In the genomic region with DNA sequence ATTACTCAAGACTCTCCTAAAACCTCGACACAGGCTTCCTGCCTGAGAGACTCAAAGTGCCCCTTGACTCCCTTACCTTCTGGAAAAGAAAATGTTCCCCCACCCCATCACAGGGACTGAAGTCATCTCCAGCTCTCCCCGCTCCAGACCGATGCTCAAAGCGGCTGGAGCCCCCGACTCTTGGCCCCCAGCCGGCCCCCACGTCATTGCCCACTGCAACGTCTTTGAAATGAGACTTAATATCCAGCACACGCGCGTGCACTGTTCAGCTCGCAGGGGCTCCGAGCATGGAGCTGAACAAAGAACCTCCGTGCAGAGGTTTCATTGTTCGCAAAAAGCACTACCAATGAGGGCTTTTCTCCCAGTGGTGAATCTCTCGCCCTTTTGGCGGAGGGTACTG, we compare ENCODE assay signal across 31 cellular contexts.
"Had no signal": no experiment of that assay in that cellular context is flagged by ENCODE, and none has a peak within 500 bp of the region (broad histone marks: within the 10 kb centered on the region; RNA-seq: fewer than 3 reads in every experiment).

No MANE protein-coding gene starts in this region.

- H3K4me2 ChIP-seq: PC-9 had no signal

- H3K27me3 Mint-ChIP-seq: activated B cell treated with CpG ODN at 0.5 μM for 24 hours; activated CD8-positive, alpha-beta T cell treated with anti-CD3 and anti-CD28 coated beads for 36 hours had no signal

- H3K27ac Mint-ChIP-seq: activated CD8-positive, alpha-beta T cell treated with anti-CD3 and anti-CD28 coated beads for 36 hours; activated naive CD8-positive, alpha-beta T cell treated with anti-CD3 and anti-CD28 coated beads for 36 hours; activated T-cell treated with anti-CD3 and anti-CD28 coated beads, Interleukin-2, amount 50 U/mL, for 72 hours; activated T-helper 17 cell treated with anti-CD3 and anti-CD28 coated beads, Interleukin-2, amount 50 U/mL, for 72 hours; T-cell; T-helper 17 cell had no signal

- H3K36me3 ChIP-seq: cardiac muscle cell had no signal

- H3K4me3 ChIP-seq: cardiac muscle cell, PC-9 had no signal

- H3K27ac ChIP-seq: cardiac muscle cell, PC-9, RWPE1, VCaP had no signal

- ATAC-seq: activated CD8-positive, alpha-beta T cell treated with anti-CD3 and anti-CD28 coated beads for 36 hours; activated T-cell treated with anti-CD3 and anti-CD28 coated beads, Interleukin-2, amount 50 U/mL, for 72 hours; activated T-helper 17 cell treated with anti-CD3 and anti-CD28 coated beads, Interleukin-2, amount 50 U/mL, for 72 hours; Right ventricle myocardium inferior; SK-N-SH treated with all-trans-retinoic acid at 6 μM for 48 hours; T-cell; T-helper 17 cell had no signal

- H3K4me3 Mint-ChIP-seq: activated B cell treated with CpG ODN at 0.5 μM for 24 hours; activated CD8-positive, alpha-beta T cell treated with anti-CD3 and anti-CD28 coated beads for 36 hours; activated naive CD8-positive, alpha-beta T cell treated with anti-CD3 and anti-CD28 coated beads for 36 hours; activated T-cell treated with anti-CD3 and anti-CD28 coated beads, Interleukin-2, amount 50 U/mL, for 72 hours; activated T-helper 17 cell treated with anti-CD3 and anti-CD28 coated beads, Interleukin-2, amount 50 U/mL, for 72 hours; T-cell; T-helper 17 cell had no signal

- H3K4me1 Mint-ChIP-seq: activated T-helper 17 cell treated with anti-CD3 and anti-CD28 coated beads, Interleukin-2, amount 50 U/mL, for 72 hours; T-cell; T-helper 17 cell had no signal

- H3K36me3 Mint-ChIP-seq: activated naive CD8-positive, alpha-beta T cell treated with anti-CD3 and anti-CD28 coated beads for 36 hours; T-cell had no signal

- H2AFZ ChIP-seq: PC-9 had no signal

- H3K27me3 ChIP-seq: cardiac muscle cell had no signal

- H3K9me3 Mint-ChIP-seq: activated B cell treated with CpG ODN at 0.5 μM for 24 hours; activated CD8-positive, alpha-beta T cell treated with anti-CD3 and anti-CD28 coated beads for 36 hours; activated naive CD8-positive, alpha-beta T cell treated with anti-CD3 and anti-CD28 coated beads for 36 hours; activated T-cell treated with anti-CD3 and anti-CD28 coated beads, Interleukin-2, amount 50 U/mL, for 72 hours; activated T-helper 17 cell treated with anti-CD3 and anti-CD28 coated beads, Interleukin-2, amount 50 U/mL, for 72 hours; T-cell had no signal

- DNase-seq: activated B cell treated with CpG ODN at 0.5 μM for 24 hours; activated CD4-positive, alpha-beta T cell treated with anti-CD3 and anti-CD28 coated beads for 48 hours; activated CD4-positive, CD25-positive, alpha-beta regulatory T cell treated with anti-CD3 and anti-CD28 coated beads, Interleukin-2, amount 50 U/mL, for 72 hours; activated CD8-positive, alpha-beta T cell treated with anti-CD3 and anti-CD28 coated beads for 36 hours; activated effector memory CD4-positive, alpha-beta T cell treated with anti-CD3 and anti-CD28 coated beads, Interleukin-2, amount 50 U/mL, for 16 hours; activated naive CD4-positive, alpha-beta T cell; activated naive CD4-positive, alpha-beta T cell treated with anti-CD3 and anti-CD28 coated beads, Interleukin-2, amount 50 U/mL, for 16 hours; activated naive CD8-positive, alpha-beta T cell treated with anti-CD3 and anti-CD28 coated beads for 36 hours; activated T-cell treated with anti-CD3 and anti-CD28 coated beads, Interleukin-2, amount 50 U/mL, for 1 hour; activated T-cell treated with anti-CD3 and anti-CD28 coated beads, Interleukin-2, amount 50 U/mL, for 72 hours; amniotic stem cell; aorta; NCI-H1092 treated with DMSO at 0.1 percent for 48 hours; NCI-H1417; NCI-H187 treated with DMSO at 0.1 percent for 48 hours; NCI-H2081 treated with DMSO at 0.1 percent for 48 hours; NCI-H510A; NCI-H526; NCI-H748 treated with DMSO at 0.1 percent for 48 hours; NK-92 treated with Interleukin-12 subunit alpha and Interleukin-12 subunit beta, amount 100 ng/mL, for 24 hours; PC-9; SIG-M5; T-cell; T-helper 17 cell; T-helper 9 cell had no signal
